In the genomic region with DNA sequence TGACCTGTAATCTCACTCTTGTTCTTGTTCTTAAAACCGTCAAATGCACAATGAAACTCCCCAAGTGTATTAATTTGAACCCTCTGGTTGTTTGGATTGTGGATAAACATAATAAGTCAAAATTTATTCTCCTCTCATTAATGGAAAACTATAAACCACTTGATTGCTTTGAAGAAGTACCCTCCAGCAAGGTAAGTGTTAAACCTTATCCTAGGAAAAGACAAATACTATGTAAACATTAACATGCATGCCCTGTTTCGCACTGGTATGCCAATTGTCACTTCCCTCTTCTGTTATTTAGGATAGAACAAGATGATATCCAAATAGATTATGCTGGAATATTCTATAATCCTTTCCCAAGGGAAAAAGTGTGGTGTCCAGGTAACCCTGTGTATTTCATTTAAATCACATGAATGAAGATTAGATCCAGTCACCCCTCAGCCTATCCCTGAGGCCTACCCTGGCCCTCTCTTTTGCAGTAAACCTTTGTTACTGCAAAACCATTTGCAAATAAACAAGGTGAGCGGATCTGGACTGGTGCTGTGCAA, we compare ENCODE assay signal across 8 cellular contexts. TPM values are rescaled to one million over a fixed set of nuclear protein-coding genes. Genes with fewer than 3 reads are reported as not detected.
DNase-seq lines count a peak whose midpoint lies in the region; ATAC-seq and TF ChIP-seq lines count a peak whose summit lies in the region.

No MANE protein-coding gene starts in this region.

- H3K9me3 Mint-ChIP-seq in neural crest cell, result peaks cover 3% of the 10 kb centered on the region

- DNase-seq in MM.1S, result no peak
- no peak for DNase-seq in dorsolateral prefrontal cortex
- DNase-seq in neural crest cell (ENCODE audit: low read depth, low spot score), result no peak
- DNase-seq in NCI-H524 treated with DMSO at 0.1 percent for 48 hours (lab: John Stamatoyannopoulos, UW), result no peak
- no peak for DNase-seq in midbrain (lab: John Stamatoyannopoulos, UW)
- no peak for DNase-seq in ecto neural progenitor cell (ENCODE audit: low spot score)

- peaks cover 25% of the 10 kb centered on the region for H3K4me1 Mint-ChIP-seq in neural crest cell

- H3K4me3 Mint-ChIP-seq in neural crest cell, result peak overlapping the region; percentile 85

- peak overlapping the region; percentile 100 for H3K27ac ChIP-seq in C4-2B
- H3K27ac ChIP-seq in MM.1S (ENCODE audit: low read length), result peak overlapping the region; percentile 91; the same call in 1 of the 2 replicates
- H3K27ac ChIP-seq in dorsolateral prefrontal cortex, result peak overlapping the region; percentile 66 to 100 (median 99)

- no peaks in the 10 kb centered on the region for H3F3A ChIP-seq in MM.1S (ENCODE audit: insufficient read depth, low read length)

- H3K9me3 ChIP-seq in MM.1S (replicated peaks; ENCODE audit: insufficient read depth, low read length), result no peaks in the 10 kb centered on the region

- no peaks in the 10 kb centered on the region for H3K9me2 ChIP-seq in MM.1S (replicated peaks; ENCODE audit: insufficient read depth, low read length)

- ATAC-seq in HG02571 (IDR thresholded peaks at IDR 0.05; ENCODE audit: unreplicated experiment), result no peak

- H2AFZ ChIP-seq in MM.1S (ENCODE audit: low read length), result peak overlapping the region; percentile 62

- intact Hi-C loops in dorsolateral prefrontal cortex (cut with DNase I), result loop anchor here (2.0 to 5.0 kb wide), 4 partner anchors 41 to 57 kb away; a partner anchor contains a TSS

- H3K4me3 ChIP-seq in MM.1S (ENCODE audit: low read length) (peak overlapping the region; percentile 75), dorsolateral prefrontal cortex (peak overlapping the region; percentile 71 to 100 (median 92))

- H4K20me1 ChIP-seq in MM.1S (ENCODE audit: insufficient read depth, low read length), result no peaks in the 10 kb centered on the region

- no peaks in the 10 kb centered on the region for H3K27me3 Mint-ChIP-seq in neural crest cell (ENCODE audit: low read depth)

- H3K79me2 ChIP-seq in MM.1S (ENCODE audit: low read length), result peaks cover 28% of the 10 kb centered on the region

- peaks cover 20% of the 10 kb centered on the region for H3K36me3 Mint-ChIP-seq in neural crest cell (ENCODE audit: low read depth)

- no peak for TF ChIP-seq CTCF in C4-2B (conservative IDR thresholded peaks at IDR 0.05)
- no peak for TF ChIP-seq CTCF in MM.1S (IDR thresholded peaks at IDR 0.05; ENCODE audit: low read length)
- no peak for TF ChIP-seq CTCF in dorsolateral prefrontal cortex (IDR thresholded peaks at IDR 0.05 in 54 of 56, conservative IDR thresholded peaks at IDR 0.05 in 2 of 56; ENCODE audit: low read depth in 1 of 56, partially characterized antibody in 56 of 56)
- TF ChIP-seq CTCF in neural crest cell (conservative IDR thresholded peaks at IDR 0.05), result no peak

- peak overlapping the region; percentile 89 for H3K4me2 ChIP-seq in MM.1S (ENCODE audit: low read depth, low read length)

- H3K4me1 ChIP-seq in MM.1S (ENCODE audit: low read length), result peaks cover 23% of the 10 kb centered on the region

- peak overlapping the region; percentile 21 for H3K27ac Mint-ChIP-seq in neural crest cell (ENCODE audit: unreplicated experiment)

- peak overlapping the region; percentile 95 for H3K9ac ChIP-seq in MM.1S (ENCODE audit: low read length)

- H3K27me3 ChIP-seq in MM.1S (replicated peaks; ENCODE audit: insufficient read depth, low read length) (no peaks in the 10 kb centered on the region), dorsolateral prefrontal cortex (no peaks in the 10 kb centered on the region)

- H3K36me3 ChIP-seq in MM.1S (replicated peaks; ENCODE audit: insufficient read depth, low read length), result 0 out of 2 replicates have a peak, but pooled peaks cover 5% of the 10 kb centered on the region

RNA-seq across cellular contexts. Expression of a gene that starts 1.3 kb away (rescaled TPM):
- 10 to 100 TPM; 18.6 to 47.4 (median 29.0) TPM for total RNA-seq in dorsolateral prefrontal cortex
- 32.4 and 32.8 TPM in 2 replicates for total RNA-seq in neural crest cell

RNA-seq across cellular contexts. Expression of a gene that starts 40.1 kb away (rescaled TPM):
- 10 to 100 TPM; 11.4 to 33.7 (median 23.1) TPM for total RNA-seq in dorsolateral prefrontal cortex
- 28.9 and 33.7 TPM in 2 replicates for total RNA-seq in neural crest cell

RNA-seq across cellular contexts. Expression of a gene that starts 57.0 kb away (rescaled TPM):
- total RNA-seq in dorsolateral prefrontal cortex (100 to 1,000 TPM; 295 to 533 (median 396) TPM), neural crest cell (1,758 and 1,929 TPM in 2 replicates)
